In the genomic region with DNA sequence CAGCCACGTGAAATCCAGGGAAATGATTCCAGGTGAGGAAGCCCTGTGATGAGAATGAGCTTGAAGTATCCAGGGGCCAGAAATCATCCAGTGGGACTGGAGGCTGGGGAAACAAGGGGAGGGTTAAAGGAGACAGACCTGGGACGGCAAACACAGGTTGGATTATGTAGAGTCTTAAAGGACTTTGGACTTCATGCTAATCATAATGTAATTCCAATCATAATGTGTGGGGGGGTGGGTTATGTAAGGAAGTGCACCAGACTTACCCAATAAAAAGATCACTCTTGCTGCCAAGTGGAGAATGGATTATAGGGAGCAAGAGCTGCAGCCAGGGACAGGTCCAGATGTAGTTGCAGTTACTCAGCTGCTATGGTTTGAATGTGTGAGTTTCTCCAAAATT, we compare ENCODE assay signal across 28 cellular contexts. TPM values are rescaled to one million over a fixed set of nuclear protein-coding genes. Genes with fewer than 3 reads are reported as not detected.
"Had no signal": no experiment of that assay in that cellular context is flagged by ENCODE, and none has a peak within 500 bp of the region (broad histone marks: within the 10 kb centered on the region; RNA-seq: fewer than 3 reads in every experiment).

No MANE protein-coding gene starts in this region.

- ATAC-seq: activated CD8-positive, alpha-beta T cell treated with anti-CD3 and anti-CD28 coated beads, Interleukin-2, amount 10 ng/mL, durations not matched to agents 7 days and 5 days; activated naive CD4-positive, alpha-beta T cell treated with anti-CD3 and anti-CD28 coated beads, Interleukin-2, amount 50 U/mL, for 72 hours; Panc1 had no signal

- H3K9ac ChIP-seq: SK-N-SH had no signal

- H3K4me1 ChIP-seq: adrenal gland, breast epithelium, SJCRH30 had no signal

- H3K27ac ChIP-seq: adrenal gland, breast epithelium, SJCRH30 had no signal

- H3K4me3 ChIP-seq: adrenal gland, breast epithelium, SJCRH30 had no signal

- DNase-seq: activated CD4-positive, alpha-beta T cell treated with anti-CD3 and anti-CD28 coated beads, Interleukin-2, amount 10 ng/mL, durations not matched to agents 24 days and 14 days; activated CD4-positive, alpha-beta T cell treated with anti-CD3 and anti-CD28 coated beads, Interleukin-2, amount 50 U/mL, for 48 hours; activated CD8-positive, alpha-beta T cell treated with anti-CD3 and anti-CD28 coated beads, Interleukin-2, amount 10 ng/mL, durations not matched to agents 7 days and 5 days; activated gamma-delta T cell; activated naive CD4-positive, alpha-beta T cell treated with Interleukin-2 at 50 U/mL for 16 hours; activated T-cell treated with anti-CD3 and anti-CD28 coated beads, Interleukin-2, amount 50 U/mL, for 24 hours; adrenal gland; anterior cingulate cortex; KG1; MM.1S; MV-4-11; NCI-H1092; NCI-H1436 treated with DMSO at 0.1 percent for 48 hours; NCI-H187; NCI-H2029 treated with DMSO at 0.1 percent for 48 hours; NCI-H2107; NCI-H2171; NCI-H510A; NCI-H748 treated with DMSO at 0.1 percent for 48 hours; SHP77; SJCRH30; SK-N-SH had no signal

- FAIRE-seq: TTC549 had no signal

- H3K27me3 ChIP-seq: adrenal gland, breast epithelium, SJCRH30 had no signal

- H3K4me2 ChIP-seq: SK-N-SH had no signal

- H3K36me3 ChIP-seq: adrenal gland, breast epithelium, SJCRH30 had no signal

RNA-seq across cellular contexts. Expression of a gene that starts 16.1 kb away (rescaled TPM):
- total RNA-seq: LHCN-M2, RPMI7951, SJCRH30 had no signal
